29 cellular contexts compared by ENCODE assay signal in genomic region chr17:59733697-59734096, GRCh38.
"Had no signal": no experiment of that assay in that cellular context is flagged by ENCODE, and none has a peak within 500 bp of the region (broad histone marks: within the 10 kb centered on the region; RNA-seq: fewer than 3 reads in every experiment).

No MANE protein-coding gene starts in this region.

- ATAC-seq: naive thymus-derived CD8-positive, alpha-beta T cell; natural killer cell treated with Interleukin-12 subunit alpha and Interleukin-12 subunit beta and Interleukin-15 and Interleukin-18, amount 100 ng/mL, for 72 hours; sciatic nerve; stimulated activated memory B cell treated with anti-CD40 and anti-IgM and Interleukin-4, amounts not matched to agents 10 μg/mL and 1 μg/mL and 100 μg/mL, for 72 hours; stimulated activated naive CD8-positive, alpha-beta T cell treated with anti-CD3 and anti-CD28 coated beads, Interleukin-15, amount 100 ng/mL, for 72 hours; stimulated activated naive CD8-positive, alpha-beta T cell treated with anti-CD3 and anti-CD28 coated beads, Interleukin-15, Interleukin-2, amounts not matched to agents 100 U/mL and 50 U/mL, for 24 hours had no signal

- H3K4me2 ChIP-seq: smooth muscle cell had no signal

- H3K4me3 ChIP-seq: ovary, psoas muscle, skin epidermis, smooth muscle cell, spleen, suprapubic skin, testis, tibial artery, upper lobe of left lung, vagina had no signal

- H2AFZ ChIP-seq: parathyroid adenoma had no signal

- H3K9me3 ChIP-seq: ovary, psoas muscle, spleen, suprapubic skin, testis, tibial artery, upper lobe of left lung, vagina had no signal

- H3K4me1 ChIP-seq: parathyroid adenoma, suprapubic skin, testis, vagina had no signal

- H3K36me3 ChIP-seq: ovary had no signal

- DNase-seq: naive thymus-derived CD8-positive, alpha-beta T cell; nephron progenitor cell; occipital lobe; ovary; posterior cingulate gyrus; psoas muscle; right cardiac atrium; spleen; stimulated activated CD4-positive, alpha-beta T cell treated with anti-CD3 and anti-CD28 coated beads, Interleukin-12 subunit alpha, Interleukin-12 subunit beta, amount 100 ng/mL, for 4 hours; stimulated activated CD4-positive, alpha-beta T cell treated with anti-CD3 and anti-CD28 coated beads, Interleukin-1b, Interleukin-23, amount 100 ng/mL, for 48 hours; stimulated activated CD4-positive, alpha-beta T cell treated with anti-CD3 and anti-CD28 coated beads, Interleukin-4, amount 100 ng/mL, for 1 hour; stimulated activated CD4-positive, alpha-beta T cell treated with anti-CD3 and anti-CD28 coated beads, Interleukin-4, amount 100 ng/mL, for 4 hours; stimulated activated CD8-positive, alpha-beta memory T cell treated with anti-CD3 and anti-CD28 coated beads, Interleukin-4, amount 100 ng/mL, for 48 hours; stimulated activated naive CD4-positive, alpha-beta T cell; stimulated activated naive CD8-positive, alpha-beta T cell treated with anti-CD3 and anti-CD28 coated beads, Interleukin-15, amount 100 ng/mL, for 72 hours; stimulated activated naive CD8-positive, alpha-beta T cell treated with anti-CD3 and anti-CD28 coated beads, Interleukin-15, Interleukin-2, amounts not matched to agents 100 U/mL and 50 U/mL, for 24 hours; substantia nigra; testis; tibial artery; trophoblast cell; upper lobe of left lung had no signal

- H3K27ac ChIP-seq: ovary, parathyroid adenoma, psoas muscle, skin epidermis, spleen, suprapubic skin, testis, tibial artery, upper lobe of left lung, vagina had no signal

- H3K27me3 ChIP-seq: ovary, spleen, suprapubic skin, testis, tibial artery, upper lobe of left lung, vagina had no signal

- H3K9ac ChIP-seq: parathyroid adenoma had no signal
